ENCODE assay signal across 21 cellular contexts in the genomic region with DNA sequence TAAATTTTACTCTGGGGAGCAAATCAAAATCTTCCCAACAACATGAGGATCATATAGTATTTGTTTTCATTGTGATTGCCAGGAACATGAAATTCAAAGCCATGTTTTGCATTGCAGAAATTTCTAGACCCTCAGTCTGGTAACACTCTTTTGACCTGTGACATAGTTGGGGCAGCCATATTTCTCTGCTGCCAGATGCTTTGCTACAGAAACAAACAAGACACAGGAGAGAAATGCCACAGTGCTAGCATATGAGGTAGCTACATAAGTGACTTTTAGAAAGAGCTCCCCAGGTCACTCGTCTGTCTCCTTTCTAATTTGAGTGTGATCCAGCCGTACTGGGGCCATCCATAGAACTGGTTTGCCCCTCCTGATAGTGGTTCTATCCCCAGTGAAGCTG. TPM values are rescaled to one million over a fixed set of nuclear protein-coding genes. Genes with fewer than 3 reads are reported as not detected.
DNase-seq lines count a peak whose midpoint lies in the region; ATAC-seq and TF ChIP-seq lines count a peak whose summit lies in the region.
"Had no signal": no experiment of that assay in that cellular context is flagged by ENCODE, and none has a peak within 500 bp of the region (broad histone marks: within the 10 kb centered on the region; RNA-seq: fewer than 3 reads in every experiment).

No MANE protein-coding gene starts in this region.

- peaks cover 18% of the 10 kb centered on the region for H3K36me3 ChIP-seq in left ventricle myocardium inferior

- intact Hi-C loops in left ventricle myocardium inferior (cut with micrococcal nuclease) = no loop called here
- intact Hi-C loops in sciatic nerve (cut with DNase I) = no loop called here

- no peaks in the 10 kb centered on the region for H3K27me3 ChIP-seq in left ventricle myocardium inferior (ENCODE audit: low read depth)

- TF ChIP-seq CTCF in AG10803 (conservative IDR thresholded peaks at IDR 0.05; ENCODE audit: low read length) (no peak), left ventricle myocardium inferior (IDR thresholded peaks at IDR 0.05; ENCODE audit: borderline replicate concordance) (no peak)

- H3K9me3 ChIP-seq in left ventricle myocardium inferior (replicated peaks) = peaks cover 5% of the 10 kb centered on the region
- H3K9me3 ChIP-seq: Caco-2 had no signal

- H3K4me1 ChIP-seq in left ventricle myocardium inferior = peaks cover 65% of the 10 kb centered on the region

- peak overlapping the region; percentile 56 for H3K27ac ChIP-seq in left ventricle myocardium inferior (replicated peaks)
- H3K27ac ChIP-seq: GM23248 had no signal

- H3K4me3 ChIP-seq in AG10803 (ENCODE audit: low read length) = no peak overlapping the region
- no peak overlapping the region for H3K4me3 ChIP-seq in left ventricle myocardium inferior
- H3K4me3 ChIP-seq: GM23248 had no signal

- ATAC-seq in sciatic nerve (peak; percentile 34), HG03175 (IDR thresholded peaks at IDR 0.05; ENCODE audit: unreplicated experiment) (no peak), GM18858 (IDR thresholded peaks at IDR 0.05; ENCODE audit: unreplicated experiment) (no peak)

- DNase-seq in AG10803 (ENCODE audit: low read depth) = peak; percentile 26
- peak; percentile 24 for DNase-seq in dedifferentiated amniotic fluid mesenchymal stem cell (ENCODE audit: extremely low spot score)
- DNase-seq in left ventricle myocardium inferior = no peak
- no peak for DNase-seq in sciatic nerve (ENCODE audit: low spot score)
- no peak for DNase-seq in HPDE6-E6E7 (ENCODE audit: extremely low spot score)
- no peak for DNase-seq in GM19238 (ENCODE audit: insufficient read length, low spot score)
- DNase-seq: Caco-2; CD4-positive, alpha-beta T cell; GDM1; GM23248; HCEC 1CT; KBM-7; NCI-H1105 treated with DMSO at 0.1 percent for 48 hours; NCI-H1694; NCI-H2081 treated with DMSO at 0.1 percent for 48 hours; NCI-H446 treated with DMSO at 0.1 percent for 48 hours; NCI-H748 treated with DMSO at 0.1 percent for 48 hours; NK-92 treated with Interleukin-12 subunit alpha and Interleukin-12 subunit beta, amount 100 ng/mL, for 24 hours; SHP77 had no signal

RNA-seq across cellular contexts. Expression of a gene that starts 49.4 kb away (rescaled TPM):
- total RNA-seq in left ventricle myocardium inferior (207 TPM), sciatic nerve (23.3 TPM)
- total RNA-seq: Caco-2; CD4-positive, alpha-beta T cell had no signal

Comparison
In these comparisons a context has a peak if more than half of its experiments do, and no peak if none do; other contexts are left out.
1. DNase-seq: peak in AG10803 (single experiment) and dedifferentiated amniotic fluid mesenchymal stem cell (single experiment); none in left ventricle myocardium inferior (single experiment), sciatic nerve (single experiment), HPDE6-E6E7 (single experiment) and GM19238 (single experiment).